ENCODE assay signal across 8 cellular contexts in the genomic region with DNA sequence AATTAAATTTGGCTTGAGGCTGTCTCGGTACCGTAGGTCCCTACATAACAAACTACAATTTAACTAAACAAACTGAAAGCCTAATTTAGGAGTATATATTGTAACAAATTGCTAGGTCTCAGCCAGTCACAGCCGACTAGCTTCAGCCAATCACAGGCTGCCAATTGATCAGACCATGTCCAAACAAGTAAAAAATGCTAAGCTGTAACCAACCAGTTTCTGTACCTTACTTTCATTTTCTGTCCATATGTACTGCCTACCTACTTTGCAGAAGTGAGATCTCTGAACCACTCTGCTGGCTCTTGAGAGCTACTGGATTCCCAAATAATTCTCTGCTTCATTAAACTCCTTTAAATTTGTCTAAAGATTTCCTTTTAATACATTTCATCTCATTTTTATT.
DNase-seq lines count a peak whose midpoint lies in the region; ATAC-seq and TF ChIP-seq lines count a peak whose summit lies in the region.

No MANE protein-coding gene starts in this region.

- DNase-seq in activated CD8-positive, alpha-beta memory T cell treated with anti-CD3 and anti-CD28 coated beads, Interleukin-2, amount 10 ng/mL, durations not matched to agents 7 days and 5 days = peak; percentile 74
- DNase-seq in activated CD8-positive, alpha-beta memory T cell treated with anti-CD3 and anti-CD28 coated beads for 24 hours = no peak
- DNase-seq in HFFc6 (no peak), M059J (ENCODE audit: low read depth) (peak; percentile 80), WTC11 (ENCODE audit: low spot score) (no peak), DMS79 (lab: John Stamatoyannopoulos, UW) (no peak)
- DNase-seq in activated naive CD8-positive, alpha-beta T cell treated with anti-CD3 and anti-CD28 coated beads, Interleukin-2, amount 10 ng/mL, durations not matched to agents 7 days and 5 days = no peak
- DNase-seq in stimulated activated naive CD8-positive, alpha-beta T cell treated with anti-CD3 and anti-CD28 coated beads, Interleukin-15, Interleukin-2, amounts not matched to agents 100 U/mL and 50 U/mL, for 24 hours = peak; percentile 38

- no peaks in the 10 kb centered on the region for H3K9me3 Mint-ChIP-seq in activated CD8-positive, alpha-beta memory T cell treated with anti-CD3 and anti-CD28 coated beads, Interleukin-2, amount 10 ng/mL, durations not matched to agents 7 days and 5 days (ENCODE audit: low read depth)
- peaks cover 18% of the 10 kb centered on the region for H3K9me3 Mint-ChIP-seq in HFFc6
- peaks cover 4% of the 10 kb centered on the region for H3K9me3 Mint-ChIP-seq in activated naive CD8-positive, alpha-beta T cell treated with anti-CD3 and anti-CD28 coated beads, Interleukin-2, amount 10 ng/mL, durations not matched to agents 7 days and 5 days
- H3K9me3 Mint-ChIP-seq in WTC11 = peaks cover 27% of the 10 kb centered on the region

- ATAC-seq in activated CD8-positive, alpha-beta memory T cell treated with anti-CD3 and anti-CD28 coated beads, Interleukin-2, amount 10 ng/mL, durations not matched to agents 7 days and 5 days = peak; percentile 74
- peak; percentile 77 for ATAC-seq in activated naive CD8-positive, alpha-beta T cell treated with anti-CD3 and anti-CD28 coated beads, Interleukin-2, amount 10 ng/mL, durations not matched to agents 7 days and 5 days (ENCODE audit: low read depth)
- peak; percentile 60 for ATAC-seq in stimulated activated naive CD8-positive, alpha-beta T cell treated with anti-CD3 and anti-CD28 coated beads, Interleukin-15, Interleukin-2, amounts not matched to agents 100 U/mL and 50 U/mL, for 24 hours
- ATAC-seq in WTC11 = no peak

- peaks cover 42% of the 10 kb centered on the region for H3K4me1 Mint-ChIP-seq in activated CD8-positive, alpha-beta memory T cell treated with anti-CD3 and anti-CD28 coated beads, Interleukin-2, amount 10 ng/mL, durations not matched to agents 7 days and 5 days
- peaks cover 52% of the 10 kb centered on the region for H3K4me1 Mint-ChIP-seq in HFFc6 (ENCODE audit: low read depth)
- peaks cover 35% of the 10 kb centered on the region for H3K4me1 Mint-ChIP-seq in activated naive CD8-positive, alpha-beta T cell treated with anti-CD3 and anti-CD28 coated beads, Interleukin-2, amount 10 ng/mL, durations not matched to agents 7 days and 5 days
- H3K4me1 Mint-ChIP-seq in WTC11 = peaks cover 13% of the 10 kb centered on the region

- H3K4me3 Mint-ChIP-seq in activated CD8-positive, alpha-beta memory T cell treated with anti-CD3 and anti-CD28 coated beads, Interleukin-2, amount 10 ng/mL, durations not matched to agents 7 days and 5 days = peak overlapping the region; percentile 42
- no peak overlapping the region for H3K4me3 Mint-ChIP-seq in HFFc6
- peak overlapping the region; percentile 66 for H3K4me3 Mint-ChIP-seq in activated naive CD8-positive, alpha-beta T cell treated with anti-CD3 and anti-CD28 coated beads, Interleukin-2, amount 10 ng/mL, durations not matched to agents 7 days and 5 days
- H3K4me3 Mint-ChIP-seq in WTC11 = no peak overlapping the region

- peaks cover 27% of the 10 kb centered on the region for H3K36me3 Mint-ChIP-seq in activated CD8-positive, alpha-beta memory T cell treated with anti-CD3 and anti-CD28 coated beads, Interleukin-2, amount 10 ng/mL, durations not matched to agents 7 days and 5 days
- H3K36me3 Mint-ChIP-seq in HFFc6 (ENCODE audit: low read depth) (peaks cover 39% of the 10 kb centered on the region), WTC11 (peaks cover 24% of the 10 kb centered on the region)
- peaks cover 16% of the 10 kb centered on the region for H3K36me3 Mint-ChIP-seq in activated naive CD8-positive, alpha-beta T cell treated with anti-CD3 and anti-CD28 coated beads, Interleukin-2, amount 10 ng/mL, durations not matched to agents 7 days and 5 days

- peak overlapping the region; percentile 98 for H3K27ac Mint-ChIP-seq in activated CD8-positive, alpha-beta memory T cell treated with anti-CD3 and anti-CD28 coated beads, Interleukin-2, amount 10 ng/mL, durations not matched to agents 7 days and 5 days
- H3K27ac Mint-ChIP-seq in HFFc6 (peak overlapping the region; percentile 93), WTC11 (no peak overlapping the region)
- peak overlapping the region; percentile 88 for H3K27ac Mint-ChIP-seq in activated naive CD8-positive, alpha-beta T cell treated with anti-CD3 and anti-CD28 coated beads, Interleukin-2, amount 10 ng/mL, durations not matched to agents 7 days and 5 days

- TF ChIP-seq CTCF in HFFc6 (IDR thresholded peaks at IDR 0.05) = no peak
- no peak for TF ChIP-seq CTCF in WTC11 (IDR thresholded peaks at IDR 0.05)

- POLR2A ChIA-PET in activated naive CD8-positive, alpha-beta T cell treated with anti-CD3 and anti-CD28 coated beads, Interleukin-2, amount 10 ng/mL, durations not matched to agents 7 days and 5 days (lab: Charles Lee) = interaction anchor here (0.6 kb wide), 1 partner anchor 177 kb away, joined by 4 read pairs; no protein-coding TSS in a partner anchor
- POLR2A ChIA-PET in WTC11 (lab: Charles Lee) = no interaction called here

- H3K27me3 Mint-ChIP-seq in activated CD8-positive, alpha-beta memory T cell treated with anti-CD3 and anti-CD28 coated beads, Interleukin-2, amount 10 ng/mL, durations not matched to agents 7 days and 5 days = no peaks in the 10 kb centered on the region
- no peaks in the 10 kb centered on the region for H3K27me3 Mint-ChIP-seq in HFFc6 (ENCODE audit: insufficient read depth)
- H3K27me3 Mint-ChIP-seq in activated naive CD8-positive, alpha-beta T cell treated with anti-CD3 and anti-CD28 coated beads, Interleukin-2, amount 10 ng/mL, durations not matched to agents 7 days and 5 days = no peaks in the 10 kb centered on the region
- no peaks in the 10 kb centered on the region for H3K27me3 Mint-ChIP-seq in WTC11 (ENCODE audit: low read depth)

- CTCF ChIA-PET in activated CD8-positive, alpha-beta memory T cell treated with anti-CD3 and anti-CD28 coated beads, Interleukin-2, amount 10 ng/mL, durations not matched to agents 7 days and 5 days (lab: Charles Lee) = no interaction called here
- CTCF ChIA-PET in WTC11 (lab: Charles Lee) = no interaction called here

TF ChIP-seq in WTC11, 78 proteins besides CTCF, POLR2A, EP300 and RAD21 (continues in another document):
- no peak for TF ChIP-seq NFATC4 (CRISPR knock-in tag; IDR thresholded peaks at IDR 0.05)
- no peak for TF ChIP-seq ELF4 (CRISPR knock-in tag; IDR thresholded peaks at IDR 0.05; ENCODE audit: low read depth)
- TF ChIP-seq, protein P1, sequence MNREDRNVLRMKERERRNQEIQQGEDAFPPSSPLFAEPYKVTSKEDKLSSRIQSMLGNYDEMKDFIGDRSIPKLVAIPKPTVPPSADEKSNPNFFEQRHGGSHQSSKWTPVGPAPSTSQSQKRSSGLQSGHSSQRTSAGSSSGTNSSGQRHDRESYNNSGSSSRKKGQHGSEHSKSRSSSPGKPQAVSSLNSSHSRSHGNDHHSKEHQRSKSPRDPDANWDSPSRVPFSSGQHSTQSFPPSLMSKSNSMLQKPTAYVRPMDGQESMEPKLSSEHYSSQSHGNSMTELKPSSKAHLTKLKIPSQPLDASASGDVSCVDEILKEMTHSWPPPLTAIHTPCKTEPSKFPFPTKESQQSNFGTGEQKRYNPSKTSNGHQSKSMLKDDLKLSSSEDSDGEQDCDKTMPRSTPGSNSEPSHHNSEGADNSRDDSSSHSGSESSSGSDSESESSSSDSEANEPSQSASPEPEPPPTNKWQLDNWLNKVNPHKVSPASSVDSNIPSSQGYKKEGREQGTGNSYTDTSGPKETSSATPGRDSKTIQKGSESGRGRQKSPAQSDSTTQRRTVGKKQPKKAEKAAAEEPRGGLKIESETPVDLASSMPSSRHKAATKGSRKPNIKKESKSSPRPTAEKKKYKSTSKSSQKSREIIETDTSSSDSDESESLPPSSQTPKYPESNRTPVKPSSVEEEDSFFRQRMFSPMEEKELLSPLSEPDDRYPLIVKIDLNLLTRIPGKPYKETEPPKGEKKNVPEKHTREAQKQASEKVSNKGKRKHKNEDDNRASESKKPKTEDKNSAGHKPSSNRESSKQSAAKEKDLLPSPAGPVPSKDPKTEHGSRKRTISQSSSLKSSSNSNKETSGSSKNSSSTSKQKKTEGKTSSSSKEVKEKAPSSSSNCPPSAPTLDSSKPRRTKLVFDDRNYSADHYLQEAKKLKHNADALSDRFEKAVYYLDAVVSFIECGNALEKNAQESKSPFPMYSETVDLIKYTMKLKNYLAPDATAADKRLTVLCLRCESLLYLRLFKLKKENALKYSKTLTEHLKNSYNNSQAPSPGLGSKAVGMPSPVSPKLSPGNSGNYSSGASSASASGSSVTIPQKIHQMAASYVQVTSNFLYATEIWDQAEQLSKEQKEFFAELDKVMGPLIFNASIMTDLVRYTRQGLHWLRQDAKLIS (CRISPR knock-in tag; IDR thresholded peaks at IDR 0.05; ENCODE audit: borderline replicate concordance) = no peak
- no peak for TF ChIP-seq ZNF396 (CRISPR knock-in tag; IDR thresholded peaks at IDR 0.05; ENCODE audit: borderline replicate concordance)
- TF ChIP-seq TCF7 (CRISPR knock-in tag; IDR thresholded peaks at IDR 0.05; ENCODE audit: low read depth) = no peak
- TF ChIP-seq NFE2L1 (CRISPR knock-in tag; IDR thresholded peaks at IDR 0.05) = no peak
- TF ChIP-seq, protein P2, sequence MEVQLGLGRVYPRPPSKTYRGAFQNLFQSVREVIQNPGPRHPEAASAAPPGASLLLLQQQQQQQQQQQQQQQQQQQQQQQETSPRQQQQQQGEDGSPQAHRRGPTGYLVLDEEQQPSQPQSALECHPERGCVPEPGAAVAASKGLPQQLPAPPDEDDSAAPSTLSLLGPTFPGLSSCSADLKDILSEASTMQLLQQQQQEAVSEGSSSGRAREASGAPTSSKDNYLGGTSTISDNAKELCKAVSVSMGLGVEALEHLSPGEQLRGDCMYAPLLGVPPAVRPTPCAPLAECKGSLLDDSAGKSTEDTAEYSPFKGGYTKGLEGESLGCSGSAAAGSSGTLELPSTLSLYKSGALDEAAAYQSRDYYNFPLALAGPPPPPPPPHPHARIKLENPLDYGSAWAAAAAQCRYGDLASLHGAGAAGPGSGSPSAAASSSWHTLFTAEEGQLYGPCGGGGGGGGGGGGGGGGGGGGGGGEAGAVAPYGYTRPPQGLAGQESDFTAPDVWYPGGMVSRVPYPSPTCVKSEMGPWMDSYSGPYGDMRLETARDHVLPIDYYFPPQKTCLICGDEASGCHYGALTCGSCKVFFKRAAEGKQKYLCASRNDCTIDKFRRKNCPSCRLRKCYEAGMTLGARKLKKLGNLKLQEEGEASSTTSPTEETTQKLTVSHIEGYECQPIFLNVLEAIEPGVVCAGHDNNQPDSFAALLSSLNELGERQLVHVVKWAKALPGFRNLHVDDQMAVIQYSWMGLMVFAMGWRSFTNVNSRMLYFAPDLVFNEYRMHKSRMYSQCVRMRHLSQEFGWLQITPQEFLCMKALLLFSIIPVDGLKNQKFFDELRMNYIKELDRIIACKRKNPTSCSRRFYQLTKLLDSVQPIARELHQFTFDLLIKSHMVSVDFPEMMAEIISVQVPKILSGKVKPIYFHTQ (CRISPR knock-in tag; IDR thresholded peaks at IDR 0.05) = no peak

Comparison
In these comparisons a context has a peak if more than half of its experiments do, and no peak if none do; other contexts are left out.
1. DNase-seq: peak in activated CD8-positive, alpha-beta memory T cell treated with anti-CD3 and anti-CD28 coated beads, Interleukin-2, amount 10 ng/mL, durations not matched to agents 7 days and 5 days (single experiment), M059J (single experiment) and stimulated activated naive CD8-positive, alpha-beta T cell treated with anti-CD3 and anti-CD28 coated beads, Interleukin-15, Interleukin-2, amounts not matched to agents 100 U/mL and 50 U/mL, for 24 hours (single experiment); none in activated CD8-positive, alpha-beta memory T cell treated with anti-CD3 and anti-CD28 coated beads for 24 hours (single experiment), HFFc6 (single experiment), activated naive CD8-positive, alpha-beta T cell treated with anti-CD3 and anti-CD28 coated beads, Interleukin-2, amount 10 ng/mL, durations not matched to agents 7 days and 5 days (single experiment), WTC11 (single experiment) and DMS79 (single experiment).
2. H3K4me3 Mint-ChIP-seq: peak in activated CD8-positive, alpha-beta memory T cell treated with anti-CD3 and anti-CD28 coated beads, Interleukin-2, amount 10 ng/mL, durations not matched to agents 7 days and 5 days (single experiment) and activated naive CD8-positive, alpha-beta T cell treated with anti-CD3 and anti-CD28 coated beads, Interleukin-2, amount 10 ng/mL, durations not matched to agents 7 days and 5 days (single experiment); none in HFFc6 (single experiment) and WTC11 (single experiment).